1 cellular context compared by ENCODE assay signal in the genomic region with DNA sequence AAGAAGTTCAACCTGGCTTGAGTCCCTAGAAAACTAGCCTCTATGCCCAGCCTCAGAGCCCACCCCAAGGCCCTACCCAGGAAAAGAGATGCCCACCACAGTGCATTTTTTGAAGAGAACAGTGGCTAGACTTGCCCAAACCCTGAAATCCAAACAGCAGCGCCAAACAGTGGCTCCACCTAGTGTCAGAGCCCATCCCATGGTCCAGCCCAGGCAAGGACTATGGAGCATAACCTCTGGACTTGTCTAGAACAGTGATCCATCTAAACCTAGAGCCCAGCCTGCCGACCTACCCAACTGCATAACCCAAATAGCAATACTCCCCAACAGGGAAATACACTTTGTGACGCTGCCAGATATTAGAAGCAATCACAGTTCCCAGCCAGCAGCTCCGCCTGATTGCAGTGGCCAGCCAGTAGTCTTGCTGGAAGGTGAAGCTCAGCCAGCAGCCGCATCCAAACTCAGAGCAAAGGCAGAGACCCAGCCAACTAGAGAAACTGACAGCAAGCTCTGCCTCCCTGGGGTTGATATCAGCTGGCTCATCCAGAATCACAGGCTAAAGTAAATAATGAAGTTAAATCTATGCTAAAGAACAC.
TF ChIP-seq lines count a peak whose summit lies in the region.

No MANE protein-coding gene starts in this region.

TF ChIP-seq in WTC11, 78 proteins besides CTCF, POLR2A, EP300 and RAD21 (continued from another document):
- TF ChIP-seq, protein P1, sequence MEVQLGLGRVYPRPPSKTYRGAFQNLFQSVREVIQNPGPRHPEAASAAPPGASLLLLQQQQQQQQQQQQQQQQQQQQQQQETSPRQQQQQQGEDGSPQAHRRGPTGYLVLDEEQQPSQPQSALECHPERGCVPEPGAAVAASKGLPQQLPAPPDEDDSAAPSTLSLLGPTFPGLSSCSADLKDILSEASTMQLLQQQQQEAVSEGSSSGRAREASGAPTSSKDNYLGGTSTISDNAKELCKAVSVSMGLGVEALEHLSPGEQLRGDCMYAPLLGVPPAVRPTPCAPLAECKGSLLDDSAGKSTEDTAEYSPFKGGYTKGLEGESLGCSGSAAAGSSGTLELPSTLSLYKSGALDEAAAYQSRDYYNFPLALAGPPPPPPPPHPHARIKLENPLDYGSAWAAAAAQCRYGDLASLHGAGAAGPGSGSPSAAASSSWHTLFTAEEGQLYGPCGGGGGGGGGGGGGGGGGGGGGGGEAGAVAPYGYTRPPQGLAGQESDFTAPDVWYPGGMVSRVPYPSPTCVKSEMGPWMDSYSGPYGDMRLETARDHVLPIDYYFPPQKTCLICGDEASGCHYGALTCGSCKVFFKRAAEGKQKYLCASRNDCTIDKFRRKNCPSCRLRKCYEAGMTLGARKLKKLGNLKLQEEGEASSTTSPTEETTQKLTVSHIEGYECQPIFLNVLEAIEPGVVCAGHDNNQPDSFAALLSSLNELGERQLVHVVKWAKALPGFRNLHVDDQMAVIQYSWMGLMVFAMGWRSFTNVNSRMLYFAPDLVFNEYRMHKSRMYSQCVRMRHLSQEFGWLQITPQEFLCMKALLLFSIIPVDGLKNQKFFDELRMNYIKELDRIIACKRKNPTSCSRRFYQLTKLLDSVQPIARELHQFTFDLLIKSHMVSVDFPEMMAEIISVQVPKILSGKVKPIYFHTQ (CRISPR knock-in tag; IDR thresholded peaks at IDR 0.05): no peak
- TF ChIP-seq IRF2 (CRISPR knock-in tag; IDR thresholded peaks at IDR 0.05; ENCODE audit: borderline replicate concordance, low read depth): no peak
- TF ChIP-seq, protein P2, sequence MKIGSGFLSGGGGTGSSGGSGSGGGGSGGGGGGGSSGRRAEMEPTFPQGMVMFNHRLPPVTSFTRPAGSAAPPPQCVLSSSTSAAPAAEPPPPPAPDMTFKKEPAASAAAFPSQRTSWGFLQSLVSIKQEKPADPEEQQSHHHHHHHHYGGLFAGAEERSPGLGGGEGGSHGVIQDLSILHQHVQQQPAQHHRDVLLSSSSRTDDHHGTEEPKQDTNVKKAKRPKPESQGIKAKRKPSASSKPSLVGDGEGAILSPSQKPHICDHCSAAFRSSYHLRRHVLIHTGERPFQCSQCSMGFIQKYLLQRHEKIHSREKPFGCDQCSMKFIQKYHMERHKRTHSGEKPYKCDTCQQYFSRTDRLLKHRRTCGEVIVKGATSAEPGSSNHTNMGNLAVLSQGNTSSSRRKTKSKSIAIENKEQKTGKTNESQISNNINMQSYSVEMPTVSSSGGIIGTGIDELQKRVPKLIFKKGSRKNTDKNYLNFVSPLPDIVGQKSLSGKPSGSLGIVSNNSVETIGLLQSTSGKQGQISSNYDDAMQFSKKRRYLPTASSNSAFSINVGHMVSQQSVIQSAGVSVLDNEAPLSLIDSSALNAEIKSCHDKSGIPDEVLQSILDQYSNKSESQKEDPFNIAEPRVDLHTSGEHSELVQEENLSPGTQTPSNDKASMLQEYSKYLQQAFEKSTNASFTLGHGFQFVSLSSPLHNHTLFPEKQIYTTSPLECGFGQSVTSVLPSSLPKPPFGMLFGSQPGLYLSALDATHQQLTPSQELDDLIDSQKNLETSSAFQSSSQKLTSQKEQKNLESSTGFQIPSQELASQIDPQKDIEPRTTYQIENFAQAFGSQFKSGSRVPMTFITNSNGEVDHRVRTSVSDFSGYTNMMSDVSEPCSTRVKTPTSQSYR (CRISPR knock-in tag; IDR thresholded peaks at IDR 0.05): no peak
- TF ChIP-seq, protein P3, sequence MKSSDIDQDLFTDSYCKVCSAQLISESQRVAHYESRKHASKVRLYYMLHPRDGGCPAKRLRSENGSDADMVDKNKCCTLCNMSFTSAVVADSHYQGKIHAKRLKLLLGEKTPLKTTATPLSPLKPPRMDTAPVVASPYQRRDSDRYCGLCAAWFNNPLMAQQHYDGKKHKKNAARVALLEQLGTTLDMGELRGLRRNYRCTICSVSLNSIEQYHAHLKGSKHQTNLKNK (CRISPR knock-in tag; IDR thresholded peaks at IDR 0.05): no peak
- TF ChIP-seq, protein P4, sequence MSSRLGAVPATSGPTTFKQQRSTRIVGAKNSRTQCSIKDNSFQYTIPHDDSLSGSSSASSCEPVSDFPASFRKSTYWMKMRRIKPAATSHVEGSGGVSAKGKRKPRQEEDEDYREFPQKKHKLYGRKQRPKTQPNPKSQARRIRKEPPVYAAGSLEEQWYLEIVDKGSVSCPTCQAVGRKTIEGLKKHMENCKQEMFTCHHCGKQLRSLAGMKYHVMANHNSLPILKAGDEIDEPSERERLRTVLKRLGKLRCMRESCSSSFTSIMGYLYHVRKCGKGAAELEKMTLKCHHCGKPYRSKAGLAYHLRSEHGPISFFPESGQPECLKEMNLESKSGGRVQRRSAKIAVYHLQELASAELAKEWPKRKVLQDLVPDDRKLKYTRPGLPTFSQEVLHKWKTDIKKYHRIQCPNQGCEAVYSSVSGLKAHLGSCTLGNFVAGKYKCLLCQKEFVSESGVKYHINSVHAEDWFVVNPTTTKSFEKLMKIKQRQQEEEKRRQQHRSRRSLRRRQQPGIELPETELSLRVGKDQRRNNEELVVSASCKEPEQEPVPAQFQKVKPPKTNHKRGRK (CRISPR knock-in tag; IDR thresholded peaks at IDR 0.05; ENCODE audit: borderline replicate concordance): no peak
- TF ChIP-seq ATF6 (CRISPR knock-in tag; IDR thresholded peaks at IDR 0.05): no peak
- TF ChIP-seq TEAD1 (CRISPR knock-in tag; IDR thresholded peaks at IDR 0.05): no peak
- no peak for TF ChIP-seq SOX15 (CRISPR knock-in tag; IDR thresholded peaks at IDR 0.05)
- TF ChIP-seq ZSCAN18 (CRISPR knock-in tag; IDR thresholded peaks at IDR 0.05): no peak
- TF ChIP-seq ZNF396 (CRISPR knock-in tag; IDR thresholded peaks at IDR 0.05; ENCODE audit: borderline replicate concordance): no peak
- TF ChIP-seq ZNF416 (CRISPR knock-in tag; IDR thresholded peaks at IDR 0.05): no peak
- no peak for TF ChIP-seq RORB (CRISPR knock-in tag; IDR thresholded peaks at IDR 0.05)
- TF ChIP-seq MXD4 (CRISPR knock-in tag; IDR thresholded peaks at IDR 0.05; ENCODE audit: borderline replicate concordance): no peak
- TF ChIP-seq PRRX2 (CRISPR knock-in tag; IDR thresholded peaks at IDR 0.05): no peak
